ENCODE assay signal across 1 cellular context in the genomic region with DNA sequence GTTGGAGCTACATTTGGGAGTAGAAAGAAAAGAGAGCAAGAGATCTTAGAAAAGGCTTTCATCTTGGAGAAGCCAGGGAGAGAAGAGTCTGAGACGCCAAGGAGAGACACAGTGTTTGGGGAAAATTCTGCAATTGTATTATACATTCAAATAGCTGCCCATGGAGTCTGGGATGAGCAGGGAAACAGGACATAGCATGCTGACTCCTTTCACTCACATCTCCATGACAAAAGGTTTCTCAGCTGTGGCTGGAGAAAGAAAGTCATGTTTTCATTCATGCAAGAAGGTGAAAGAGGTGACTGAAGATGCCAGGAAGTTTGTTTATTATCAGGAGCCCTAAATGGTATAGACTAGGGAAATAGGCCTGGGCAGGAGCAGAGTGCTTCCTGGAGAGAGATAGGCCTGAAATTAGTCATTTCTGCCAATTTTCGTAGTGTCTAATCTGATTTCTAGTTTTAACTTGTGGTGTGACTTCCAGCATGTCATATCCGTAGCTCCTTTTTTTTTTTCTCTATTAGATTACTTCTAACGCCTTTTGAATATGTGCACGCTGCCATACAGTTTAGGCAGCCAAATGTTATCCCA.
TF ChIP-seq lines count a peak whose summit lies in the region.

No MANE protein-coding gene starts in this region.

TF ChIP-seq in WTC11, 78 proteins besides CTCF, POLR2A, EP300 and RAD21 (continued from another document):
- TF ChIP-seq, protein P1, sequence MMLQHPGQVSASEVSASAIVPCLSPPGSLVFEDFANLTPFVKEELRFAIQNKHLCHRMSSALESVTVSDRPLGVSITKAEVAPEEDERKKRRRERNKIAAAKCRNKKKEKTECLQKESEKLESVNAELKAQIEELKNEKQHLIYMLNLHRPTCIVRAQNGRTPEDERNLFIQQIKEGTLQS (CRISPR knock-in tag; conservative IDR thresholded peaks at IDR 0.05): no peak
